Comparison of ENCODE assay signal across 15 cellular contexts in genomic region chr20:63151554-63152321, GRCh38.
DNase-seq lines count a peak whose midpoint lies in the region; ATAC-seq and TF ChIP-seq lines count a peak whose summit lies in the region.
"Had no signal": no experiment of that assay in that cellular context is flagged by ENCODE, and none has a peak within 500 bp of the region (broad histone marks: within the 10 kb centered on the region; RNA-seq: fewer than 3 reads in every experiment).

No MANE protein-coding gene starts in this region.

- H3K9me3 ChIP-seq in BLaER1 treated with 17β-estradiol and CSF1 and Interleukin-3, amounts not matched to agents 10 nM and 100 nM (replicated peaks in 1 of 11): peaks cover 14 to 22% (median 20%) of the 10 kb centered on the region in 11 experiments
- H3K9me3 ChIP-seq in mucosa of descending colon: peaks cover 3% of the 10 kb centered on the region
- no peaks in the 10 kb centered on the region for H3K9me3 ChIP-seq in effector memory CD4-positive, alpha-beta T cell (ENCODE audit: control insufficient read depth, low read length)
- H3K9me3 ChIP-seq: right lobe of liver had no signal

- H3K27me3 Mint-ChIP-seq in natural killer cell (ENCODE audit: low read depth in 2 of 2): peaks cover 24 to 27% of the 10 kb centered on the region in 2 donors

- no peaks in the 10 kb centered on the region for H3K36me3 Mint-ChIP-seq in natural killer cell

- DNase-seq in NCI-H524 (lab: John Stamatoyannopoulos, UW): peak; percentile 77 to 82
- DNase-seq in fibroblast of gingiva (ENCODE audit: low read depth): peak; percentile 5
- peak; percentile 3 to 25 (median 11) for DNase-seq in mucosa of descending colon
- no peak for DNase-seq in stimulated activated CD4-positive, alpha-beta T cell treated with anti-CD3 and anti-CD28 coated beads, Interleukin-2, amount 100 ng/mL, for 48 hours
- DNase-seq in natural killer cell: no peak
- no peak for DNase-seq in effector memory CD4-positive, alpha-beta T cell
- DNase-seq: activated CD8-positive, alpha-beta T cell treated with anti-CD3 and anti-CD28 coated beads for 36 hours; activated gamma-delta T cell; C1 segment of cervical spinal cord; MV-4-11; NCI-H446 treated with DMSO at 0.1 percent for 48 hours had no signal

- H3K27me3 ChIP-seq in BLaER1 treated with 17β-estradiol and CSF1 and Interleukin-3, amounts not matched to agents 10 nM and 100 nM: peaks cover 0 to 22% (median 0%) of the 10 kb centered on the region in 11 experiments; a peak in 1 of 22 replicates
- peaks cover 3% of the 10 kb centered on the region for H3K27me3 ChIP-seq in effector memory CD4-positive, alpha-beta T cell (replicated peaks; ENCODE audit: control insufficient read depth, insufficient read depth, low read length, poor library complexity, severe bottlenecking)
- H3K27me3 ChIP-seq: right lobe of liver had no signal

- no peak overlapping the region for H3K4me3 Mint-ChIP-seq in natural killer cell
- H3K4me3 Mint-ChIP-seq: activated CD8-positive, alpha-beta T cell treated with anti-CD3 and anti-CD28 coated beads for 36 hours; brain had no signal

- ATAC-seq in mucosa of descending colon (no peak), HG03520 (IDR thresholded peaks at IDR 0.05; ENCODE audit: unreplicated experiment) (no peak), natural killer cell (no peak)
- ATAC-seq: activated CD8-positive, alpha-beta T cell treated with anti-CD3 and anti-CD28 coated beads for 36 hours; right lobe of liver had no signal

- intact Hi-C loops in mucosa of descending colon (cut with DNase I, micrococcal nuclease) (no loop called here), natural killer cell (cut with micrococcal nuclease) (no loop called here)

- H3K9ac ChIP-seq in BLaER1 treated with 17β-estradiol and CSF1 and Interleukin-3, amounts not matched to agents 10 nM and 100 nM: peak overlapping the region; percentile 67 to 97 (median 86)

- peak overlapping the region; percentile 48 to 100 (median 95); a peak in 21 of 22 replicates for H3K27ac ChIP-seq in BLaER1 treated with 17β-estradiol and CSF1 and Interleukin-3, amounts not matched to agents 10 nM and 100 nM
- no peak overlapping the region for H3K27ac ChIP-seq in effector memory CD4-positive, alpha-beta T cell (ENCODE audit: insufficient read depth, low read length, poor library complexity, severe bottlenecking)
- H3K27ac ChIP-seq: right lobe of liver had no signal

- H3K4me1 Mint-ChIP-seq in natural killer cell: no peaks in the 10 kb centered on the region

- peak overlapping the region; percentile 26 to 65 (median 57); a peak in 19 of 20 replicates for H3K4me3 ChIP-seq in BLaER1 treated with 17β-estradiol and CSF1 and Interleukin-3, amounts not matched to agents 10 nM and 100 nM
- H3K4me3 ChIP-seq in mucosa of descending colon: no peak overlapping the region
- H3K4me3 ChIP-seq in effector memory CD4-positive, alpha-beta T cell (ENCODE audit: insufficient read depth, low read depth, low read length, poor library complexity, severe bottlenecking): no peak overlapping the region
- H3K4me3 ChIP-seq: right lobe of liver had no signal

- peaks cover 0 to 4% of the 10 kb centered on the region in 2 donors for H3K9me3 Mint-ChIP-seq in natural killer cell

- no peak overlapping the region for H3K27ac Mint-ChIP-seq in natural killer cell
- H3K27ac Mint-ChIP-seq: activated CD8-positive, alpha-beta T cell treated with anti-CD3 and anti-CD28 coated beads for 36 hours had no signal

- peaks cover 0 to 5% (median 0%) of the 10 kb centered on the region in 11 experiments; a peak in 1 of 22 replicates for H3K36me3 ChIP-seq in BLaER1 treated with 17β-estradiol and CSF1 and Interleukin-3, amounts not matched to agents 10 nM and 100 nM
- no peaks in the 10 kb centered on the region for H3K36me3 ChIP-seq in mucosa of descending colon (ENCODE audit: low read depth)
- no peaks in the 10 kb centered on the region for H3K36me3 ChIP-seq in effector memory CD4-positive, alpha-beta T cell (ENCODE audit: control insufficient read depth, insufficient read depth, low read length)
- H3K36me3 ChIP-seq: right lobe of liver had no signal

- peaks cover 0 to 18% (median 0%) of the 10 kb centered on the region in 11 experiments; a peak in 4 of 22 replicates for H4K20me1 ChIP-seq in BLaER1 treated with 17β-estradiol and CSF1 and Interleukin-3, amounts not matched to agents 10 nM and 100 nM

- H3K4me1 ChIP-seq in BLaER1 treated with 17β-estradiol and CSF1 and Interleukin-3, amounts not matched to agents 10 nM and 100 nM: peaks cover 77 to 87% (median 84%) of the 10 kb centered on the region in 10 experiments
- no peaks in the 10 kb centered on the region for H3K4me1 ChIP-seq in mucosa of descending colon (ENCODE audit: low read depth)
- H3K4me1 ChIP-seq in effector memory CD4-positive, alpha-beta T cell (ENCODE audit: control insufficient read depth, insufficient read depth, low read length, poor library complexity, severe bottlenecking): no peaks in the 10 kb centered on the region
- H3K4me1 ChIP-seq: right lobe of liver had no signal

- peak overlapping the region; percentile 88 to 100 (median 98) for H3K4me2 ChIP-seq in BLaER1 treated with 17β-estradiol and CSF1 and Interleukin-3, amounts not matched to agents 10 nM and 100 nM

- TF ChIP-seq CTCF in mucosa of descending colon (IDR thresholded peaks at IDR 0.05) (no peak), natural killer cell (IDR thresholded peaks at IDR 0.05) (no peak)

Comparison
In these comparisons a context has a peak if more than half of its experiments do, and no peak if none do; other contexts are left out.
1. H3K4me3 ChIP-seq: peak in BLaER1 treated with 17β-estradiol and CSF1 and Interleukin-3, amounts not matched to agents 10 nM and 100 nM (10 of 10); none in mucosa of descending colon (single experiment) and effector memory CD4-positive, alpha-beta T cell (single experiment).
2. DNase-seq: peak in NCI-H524 (2 of 2), fibroblast of gingiva (single experiment) and mucosa of descending colon (3 of 3); none in stimulated activated CD4-positive, alpha-beta T cell treated with anti-CD3 and anti-CD28 coated beads, Interleukin-2, amount 100 ng/mL, for 48 hours (0 of 2), natural killer cell (single experiment) and effector memory CD4-positive, alpha-beta T cell (0 of 3).